In the genomic region with DNA sequence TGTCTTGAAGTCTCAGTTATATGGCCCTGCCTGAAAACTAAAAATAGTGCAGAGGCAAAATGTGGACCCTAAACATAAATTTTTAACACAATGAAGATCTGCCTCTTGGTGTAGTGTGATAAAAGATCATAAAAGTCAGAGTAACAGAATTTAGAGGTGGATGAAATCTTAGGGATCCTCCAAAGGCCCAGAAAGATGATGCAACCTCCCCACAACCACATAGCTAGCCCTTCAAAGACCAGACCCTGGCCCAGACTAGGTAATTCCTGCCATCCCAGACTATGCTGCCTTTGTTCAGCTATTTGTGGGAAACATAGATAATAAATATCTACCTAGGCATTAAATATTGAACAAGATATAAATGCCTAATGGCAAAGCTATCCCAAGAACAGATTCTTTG, we compare ENCODE assay signal across 15 cellular contexts. TPM values are rescaled to one million over a fixed set of nuclear protein-coding genes. Genes with fewer than 3 reads are reported as not detected.
DNase-seq lines count a peak whose midpoint lies in the region; ATAC-seq and TF ChIP-seq lines count a peak whose summit lies in the region.
"Had no signal": no experiment of that assay in that cellular context is flagged by ENCODE, and none has a peak within 500 bp of the region (broad histone marks: within the 10 kb centered on the region; RNA-seq: fewer than 3 reads in every experiment).

No MANE protein-coding gene starts in this region.

- intact Hi-C loops in heart left ventricle (cut with DNase I) (loop anchor here in 1 of 10 donors (10.0 kb wide), 1 partner anchor 54 kb away; no protein-coding TSS in a partner anchor), cardiac septum (cut with DNase I) (no loop called here), activated B cell treated with CpG ODN at 0.5 μM for 24 hours (cut with micrococcal nuclease) (no loop called here), lower lobe of right lung (cut with DNase I) (no loop called here)

- CTCF ChIA-PET in activated B cell treated with CpG ODN at 0.5 μM for 24 hours (lab: Charles Lee) = interaction anchor here (1.3 kb wide), 1 partner anchor 20 kb away, joined by 4 read pairs; no protein-coding TSS in a partner anchor

- no peaks in the 10 kb centered on the region for H3K36me3 Mint-ChIP-seq in activated B cell treated with CpG ODN at 0.5 μM for 24 hours (ENCODE audit: low read depth)

- H3K79me1 ChIP-seq in mesendoderm (ENCODE audit: low read length) = no peaks in the 10 kb centered on the region

- no peaks in the 10 kb centered on the region for H3K9me3 Mint-ChIP-seq in activated B cell treated with CpG ODN at 0.5 μM for 24 hours

- H3K4me2 ChIP-seq in mesendoderm (ENCODE audit: low read length) = no peak overlapping the region

- POLR2A ChIA-PET in activated B cell treated with CpG ODN at 0.5 μM for 24 hours (lab: Charles Lee) = interaction anchor here (1.3 to 4.9 kb wide), 3 partner anchors 11 to 21 kb away, joined by 3 to 48 read pairs (median 18); partner anchors contain the start of gene KLF9

- no peak overlapping the region for H3K23ac ChIP-seq in mesendoderm (ENCODE audit: low read length)

- no peak overlapping the region for H2BK15ac ChIP-seq in mesendoderm (replicated peaks; ENCODE audit: low read depth)

- no peak overlapping the region for H2AK5ac ChIP-seq in mesendoderm (ENCODE audit: low read length)

- ATAC-seq in heart left ventricle = no peak
- no peak for ATAC-seq in activated B cell treated with CpG ODN at 0.5 μM for 24 hours (ENCODE audit: low read depth)
- ATAC-seq in lower lobe of right lung = no peak
- ATAC-seq in GM21390 (IDR thresholded peaks at IDR 0.05; ENCODE audit: unreplicated experiment) = no peak

- H2BK120ac ChIP-seq in mesendoderm (ENCODE audit: low read depth, low read length) = no peak overlapping the region

- no peak overlapping the region for H3K18ac ChIP-seq in mesendoderm (ENCODE audit: low read length)

- H3K4me1 ChIP-seq in heart left ventricle (peaks cover 47 to 99% (median 94%) of the 10 kb centered on the region in 12 donors), lower lobe of right lung (peaks cover 100% of the 10 kb centered on the region), tibial nerve (peaks cover 0 to 100% (median 72%) of the 10 kb centered on the region in 4 donors), mesendoderm (ENCODE audit: control insufficient read depth, low read depth, low read length) (no peaks in the 10 kb centered on the region)

- H3K27ac ChIP-seq in heart left ventricle = peak overlapping the region in 11 of 12 donors; percentile 11 to 72 (median 37)
- peak overlapping the region; percentile 25 for H3K27ac ChIP-seq in lower lobe of right lung
- H3K27ac ChIP-seq in tibial nerve = peak overlapping the region in 3 of 4 donors; percentile 61 to 89 (median 62)
- H3K27ac ChIP-seq in mesendoderm (ENCODE audit: low read depth, low read length) = no peak overlapping the region
- H3K27ac ChIP-seq: neutrophil had no signal

- no peak overlapping the region for H3K4me3 Mint-ChIP-seq in activated B cell treated with CpG ODN at 0.5 μM for 24 hours

- no peak for TF ChIP-seq EP300 in tibial nerve (IDR thresholded peaks at IDR 0.05)

- DNase-seq in heart left ventricle (no peak), cardiac septum (ENCODE audit: low spot score) (no peak), activated B cell treated with CpG ODN at 0.5 μM for 24 hours (no peak), lower lobe of right lung (no peak), tibial nerve (ENCODE audit: low spot score in 2 of 2) (no peak), HK-2 (ENCODE audit: unreplicated experiment) (no peak), mesendoderm (no peak)
- DNase-seq: activated CD8-positive, alpha-beta memory T cell treated with anti-CD3 and anti-CD28 coated beads, Interleukin-2, amount 50 U/mL, for 48 hours; AML-193; dorsolateral prefrontal cortex; NCI-H187 treated with DMSO at 0.1 percent for 48 hours; NCI-H510A treated with DMSO at 0.1 percent for 48 hours had no signal

- H3K4me3 ChIP-seq in heart left ventricle (no peak overlapping the region), lower lobe of right lung (no peak overlapping the region), tibial nerve (no peak overlapping the region), mesendoderm (ENCODE audit: low read length) (no peak overlapping the region)
- H3K4me3 ChIP-seq: skin epidermis had no signal

- no peak overlapping the region for H4K5ac ChIP-seq in mesendoderm (ENCODE audit: low read length)

- H3K36me3 ChIP-seq in heart left ventricle (no peaks in the 10 kb centered on the region), lower lobe of right lung (no peaks in the 10 kb centered on the region), tibial nerve (no peaks in the 10 kb centered on the region), mesendoderm (ENCODE audit: control insufficient read depth, insufficient read depth, low read length) (no peaks in the 10 kb centered on the region)
- H3K36me3 ChIP-seq: neutrophil had no signal

- no peak for TF ChIP-seq POLR2A in heart left ventricle (IDR thresholded peaks at IDR 0.05)
- TF ChIP-seq POLR2A in tibial nerve (IDR thresholded peaks at IDR 0.05) = no peak

- peak overlapping the region; percentile 83 for H3K27ac Mint-ChIP-seq in activated B cell treated with CpG ODN at 0.5 μM for 24 hours

- no peak overlapping the region for H2BK5ac ChIP-seq in mesendoderm (ENCODE audit: low read length)

- no peak overlapping the region for H3K4ac ChIP-seq in mesendoderm (ENCODE audit: low read depth, low read length)

- H3K27me3 Mint-ChIP-seq in activated B cell treated with CpG ODN at 0.5 μM for 24 hours = no peaks in the 10 kb centered on the region

- TF ChIP-seq CTCF in heart left ventricle (IDR thresholded peaks at IDR 0.05) = no peak
- no peak for TF ChIP-seq CTCF in activated B cell treated with CpG ODN at 0.5 μM for 24 hours (IDR thresholded peaks at IDR 0.05)
- TF ChIP-seq CTCF in lower lobe of right lung (IDR thresholded peaks at IDR 0.05) = no peak
- TF ChIP-seq CTCF in tibial nerve (IDR thresholded peaks at IDR 0.05) = no peak

- peaks cover 65% of the 10 kb centered on the region for H3K4me1 Mint-ChIP-seq in activated B cell treated with CpG ODN at 0.5 μM for 24 hours

- no peak overlapping the region for H4K8ac ChIP-seq in mesendoderm (ENCODE audit: low read depth, low read length)

- no peaks in the 10 kb centered on the region for H3K27me3 ChIP-seq in heart left ventricle
- H3K27me3 ChIP-seq in lower lobe of right lung (ENCODE audit: low read depth) = no peaks in the 10 kb centered on the region
- no peaks in the 10 kb centered on the region for H3K27me3 ChIP-seq in tibial nerve
- H3K27me3 ChIP-seq in mesendoderm (ENCODE audit: insufficient read depth, low read length, poor library complexity) = no peaks in the 10 kb centered on the region
- H3K27me3 ChIP-seq: dorsolateral prefrontal cortex, neutrophil had no signal

- H3K9me3 ChIP-seq in heart left ventricle (no peaks in the 10 kb centered on the region), lower lobe of right lung (no peaks in the 10 kb centered on the region), tibial nerve (no peaks in the 10 kb centered on the region)
- H3K9me3 ChIP-seq: neutrophil had no signal

- H3K9ac ChIP-seq in mesendoderm (ENCODE audit: low read length) = no peak overlapping the region

- H3K79me2 ChIP-seq in mesendoderm (ENCODE audit: control insufficient read depth, insufficient read depth, low read length) = no peaks in the 10 kb centered on the region

- no peak overlapping the region for H3K56ac ChIP-seq in mesendoderm (ENCODE audit: low read length)

RNA-seq across cellular contexts. Expression of gene KLF9, which starts 15.3 kb away (rescaled TPM):
- 10 to 100 TPM; 28.7 to 74.8 (median 46.0) TPM for total RNA-seq in heart left ventricle
- polyA plus RNA-seq in heart left ventricle = 10 to 100 TPM; 25.8 to 53.6 TPM
- 19.0 TPM for total RNA-seq in cardiac septum
- total RNA-seq in activated B cell treated with CpG ODN at 0.5 μM for 24 hours = 5.2 and 6.3 TPM in 2 replicates
- total RNA-seq in lower lobe of right lung = 76.9 TPM
- 100 to 1,000 TPM; 286 to 387 (median 351) TPM for total RNA-seq in tibial nerve
- polyA plus RNA-seq in mesendoderm (2013, experiment 1 of 2) = 0.15 TPM
- 0.17 TPM for polyA plus RNA-seq in mesendoderm (2013, experiment 2 of 2)
